ENCODE assay signal across 1 cellular context in genomic region chr7:116315803-116316202, GRCh38.
A peak's percentile ranks its signal among the peaks of the same experiment; 100 is the strongest.
TF ChIP-seq lines count a peak whose summit lies in the region.

No MANE protein-coding gene starts in this region.

TF ChIP-seq in GM12878, 131 proteins besides CTCF, POLR2A, EP300 and RAD21 (continued from another document):
- TF ChIP-seq, protein P1, sequence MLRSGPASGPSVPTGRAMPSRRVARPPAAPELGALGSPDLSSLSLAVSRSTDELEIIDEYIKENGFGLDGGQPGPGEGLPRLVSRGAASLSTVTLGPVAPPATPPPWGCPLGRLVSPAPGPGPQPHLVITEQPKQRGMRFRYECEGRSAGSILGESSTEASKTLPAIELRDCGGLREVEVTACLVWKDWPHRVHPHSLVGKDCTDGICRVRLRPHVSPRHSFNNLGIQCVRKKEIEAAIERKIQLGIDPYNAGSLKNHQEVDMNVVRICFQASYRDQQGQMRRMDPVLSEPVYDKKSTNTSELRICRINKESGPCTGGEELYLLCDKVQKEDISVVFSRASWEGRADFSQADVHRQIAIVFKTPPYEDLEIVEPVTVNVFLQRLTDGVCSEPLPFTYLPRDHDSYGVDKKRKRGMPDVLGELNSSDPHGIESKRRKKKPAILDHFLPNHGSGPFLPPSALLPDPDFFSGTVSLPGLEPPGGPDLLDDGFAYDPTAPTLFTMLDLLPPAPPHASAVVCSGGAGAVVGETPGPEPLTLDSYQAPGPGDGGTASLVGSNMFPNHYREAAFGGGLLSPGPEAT (IDR thresholded peaks at IDR 0.05; ENCODE audit: low read depth), result no peak
- peak; percentile 69; the same call in 1 of the 2 replicates for TF ChIP-seq SPI1 (IDR thresholded peaks at IDR 0.05; ENCODE audit: borderline replicate concordance, insufficient read depth, low read depth, low read length)
TF ChIP-seq in GM12878: peak in this region for 1.
